ENCODE assay signal across 1 cellular context in genomic region chr22:20494978-20495860, GRCh38.
TF ChIP-seq lines count a peak whose summit lies in the region.

TSS of gene KLHL22 (minus strand) at chr22:20495795. CDS start at chr22:20489211, 6,584 bp downstream.

TF ChIP-seq in A549, 52 proteins besides CTCF, POLR2A, EP300 and RAD21 (continued from another document):
- TF ChIP-seq, protein P1, sequence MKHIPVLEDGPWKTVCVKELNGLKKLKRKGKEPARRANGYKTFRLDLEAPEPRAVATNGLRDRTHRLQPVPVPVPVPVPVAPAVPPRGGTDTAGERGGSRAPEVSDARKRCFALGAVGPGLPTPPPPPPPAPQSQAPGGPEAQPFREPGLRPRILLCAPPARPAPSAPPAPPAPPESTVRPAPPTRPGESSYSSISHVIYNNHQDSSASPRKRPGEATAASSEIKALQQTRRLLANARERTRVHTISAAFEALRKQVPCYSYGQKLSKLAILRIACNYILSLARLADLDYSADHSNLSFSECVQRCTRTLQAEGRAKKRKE (CRISPR knock-in tag; IDR thresholded peaks at IDR 0.05; ENCODE audit: low read depth): no peak
- TF ChIP-seq, protein P2, sequence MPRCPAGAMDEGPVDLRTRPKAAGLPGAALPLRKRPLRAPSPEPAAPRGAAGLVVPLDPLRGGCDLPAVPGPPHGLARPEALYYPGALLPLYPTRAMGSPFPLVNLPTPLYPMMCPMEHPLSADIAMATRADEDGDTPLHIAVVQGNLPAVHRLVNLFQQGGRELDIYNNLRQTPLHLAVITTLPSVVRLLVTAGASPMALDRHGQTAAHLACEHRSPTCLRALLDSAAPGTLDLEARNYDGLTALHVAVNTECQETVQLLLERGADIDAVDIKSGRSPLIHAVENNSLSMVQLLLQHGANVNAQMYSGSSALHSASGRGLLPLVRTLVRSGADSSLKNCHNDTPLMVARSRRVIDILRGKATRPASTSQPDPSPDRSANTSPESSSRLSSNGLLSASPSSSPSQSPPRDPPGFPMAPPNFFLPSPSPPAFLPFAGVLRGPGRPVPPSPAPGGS (IDR thresholded peaks at IDR 0.05): no peak
- TF ChIP-seq TFCP2L1 (CRISPR knock-in tag; IDR thresholded peaks at IDR 0.05): no peak
